In genomic region chr16:74557275-74557674, GRCh38 we compare ENCODE assay signal across 22 cellular contexts. TPM values are rescaled to one million over a fixed set of nuclear protein-coding genes. Genes with fewer than 3 reads are reported as not detected.
DNase-seq lines count a peak whose midpoint lies in the region; ATAC-seq, FAIRE-seq and TF ChIP-seq lines count a peak whose summit lies in the region.
"Had no signal": no experiment of that assay in that cellular context is flagged by ENCODE, and none has a peak within 500 bp of the region (broad histone marks: within the 10 kb centered on the region; RNA-seq: fewer than 3 reads in every experiment).

No MANE protein-coding gene starts in this region.

- DNase-seq in GM12891 (ENCODE audit: insufficient read length, low spot score) = no peak
- no peak for DNase-seq in chondrocyte (ENCODE audit: low spot score)
- no peak for DNase-seq in osteocyte (ENCODE audit: extremely low spot score, unreplicated experiment)
- no peak for DNase-seq in dorsolateral prefrontal cortex
- no peak for DNase-seq in NCI-H1105 treated with DMSO at 0.1 percent for 48 hours (lab: John Stamatoyannopoulos, UW)
- DNase-seq: activated CD4-positive, alpha-beta T cell treated with anti-CD3 and anti-CD28 coated beads for 4 hours; DMS53; heart left ventricle; left ventricle myocardium inferior; NCI-H446; PC-3; SHP77 treated with DMSO at 0.1 percent for 48 hours; T-helper 1 cell; uterus had no signal

- ATAC-seq in HG02623 (IDR thresholded peaks at IDR 0.05; ENCODE audit: unreplicated experiment) = no peak
- ATAC-seq: heart left ventricle, PC-3 had no signal

- H3K4me3 ChIP-seq in OCI-LY3 (ENCODE audit: low read length) (no peak overlapping the region), dorsolateral prefrontal cortex (no peak overlapping the region)
- H3K4me3 ChIP-seq: heart left ventricle, left ventricle myocardium inferior, neural progenitor cell, prostate gland, suprapubic skin, uterus had no signal

- peaks cover 2% of the 10 kb centered on the region for H3K36me3 ChIP-seq in OCI-LY3 (replicated peaks; ENCODE audit: low read depth, low read length)
- H3K36me3 ChIP-seq: left ventricle myocardium inferior, neural progenitor cell, prostate gland, suprapubic skin, uterus had no signal

- H3K9me3 ChIP-seq in OCI-LY3 (ENCODE audit: insufficient read depth, low read length) = no peaks in the 10 kb centered on the region
- H3K9me3 ChIP-seq: heart left ventricle, left ventricle myocardium inferior, prostate gland, suprapubic skin, uterus had no signal

- peaks cover 28% of the 10 kb centered on the region for H4K20me1 ChIP-seq in OCI-LY3 (ENCODE audit: insufficient read depth, low read length)

- H3K4me1 ChIP-seq in OCI-LY3 (ENCODE audit: low read length) = peaks cover 21% of the 10 kb centered on the region
- H3K4me1 ChIP-seq: prostate gland, uterus had no signal

- no peak for TF ChIP-seq POLR2A in GM12891 (IDR thresholded peaks at IDR 0.05; ENCODE audit: low read depth, low read length)

- H3K79me2 ChIP-seq in OCI-LY3 (ENCODE audit: low read length) = peaks cover 33% of the 10 kb centered on the region

- H2AFZ ChIP-seq in OCI-LY3 (ENCODE audit: low read depth, low read length) = no peak overlapping the region
- H2AFZ ChIP-seq: neural progenitor cell had no signal

- no peak overlapping the region; the same call in 1 of the 2 replicates for H3K4me2 ChIP-seq in OCI-LY3 (ENCODE audit: low read length)
- H3K4me2 ChIP-seq: neural progenitor cell had no signal

- H3K27ac ChIP-seq in OCI-LY3 (ENCODE audit: low read length) = peak overlapping the region; percentile 29
- peak overlapping the region in 2 of 59 donors; percentile 2 to 4 for H3K27ac ChIP-seq in dorsolateral prefrontal cortex
- H3K27ac ChIP-seq: heart left ventricle, left ventricle myocardium inferior, neural progenitor cell, prostate gland, suprapubic skin, uterus had no signal

- H3K4me1 Mint-ChIP-seq in chondrocyte (ENCODE audit: low read depth) (peaks cover 20% of the 10 kb centered on the region), osteocyte (ENCODE audit: unreplicated experiment) (peaks cover 6% of the 10 kb centered on the region)
- H3K4me1 Mint-ChIP-seq: neural progenitor cell had no signal

- intact Hi-C loops in dorsolateral prefrontal cortex (cut with DNase I) = no loop called here

- no peak for TF ChIP-seq CTCF in OCI-LY3 (IDR thresholded peaks at IDR 0.05; ENCODE audit: low read depth, low read length)
- TF ChIP-seq CTCF in chondrocyte (IDR thresholded peaks at IDR 0.05) = no peak
- TF ChIP-seq CTCF in osteocyte (IDR thresholded peaks at IDR 0.05) = no peak
- TF ChIP-seq CTCF in dorsolateral prefrontal cortex (IDR thresholded peaks at IDR 0.05 in 54 of 56, conservative IDR thresholded peaks at IDR 0.05 in 2 of 56; ENCODE audit: low read depth in 1 of 56, partially characterized antibody in 56 of 56) = no peak

- H3K27ac Mint-ChIP-seq in chondrocyte (ENCODE audit: unreplicated experiment) (peak overlapping the region; percentile 14), osteocyte (ENCODE audit: unreplicated experiment) (peak overlapping the region; percentile 27)
- H3K27ac Mint-ChIP-seq: activated T-helper 2 cell treated with anti-CD3 and anti-CD28 coated beads, Interferon-gamma antibody, Interleukin-2, Interleukin-4, amounts not matched to agents 10 μg/mL and 5 μg/mL and 100 μg/mL, durations not matched to agents 14 hours and 24 hours and 36 hours; neural progenitor cell had no signal

- no peak overlapping the region for H3K4me3 Mint-ChIP-seq in chondrocyte (ENCODE audit: unreplicated experiment)
- no peak overlapping the region for H3K4me3 Mint-ChIP-seq in osteocyte (ENCODE audit: unreplicated experiment)
- H3K4me3 Mint-ChIP-seq: neural progenitor cell had no signal

- H3K9me3 Mint-ChIP-seq in chondrocyte (ENCODE audit: low read depth) = no peaks in the 10 kb centered on the region
- no peaks in the 10 kb centered on the region for H3K9me3 Mint-ChIP-seq in osteocyte (ENCODE audit: unreplicated experiment)
- H3K9me3 Mint-ChIP-seq: activated T-helper 2 cell treated with anti-CD3 and anti-CD28 coated beads, Interferon-gamma antibody, Interleukin-2, Interleukin-4, amounts not matched to agents 10 μg/mL and 5 μg/mL and 100 μg/mL, durations not matched to agents 14 hours and 24 hours and 36 hours had no signal

- H3K36me3 Mint-ChIP-seq in chondrocyte (ENCODE audit: low read depth) = no peaks in the 10 kb centered on the region
- no peaks in the 10 kb centered on the region for H3K36me3 Mint-ChIP-seq in osteocyte (ENCODE audit: unreplicated experiment)

- no peak for FAIRE-seq in GM12891 (lab: Jason Lieb, UNC)
- FAIRE-seq: endothelial cell of umbilical vein, GM19239 had no signal

- H3K27me3 Mint-ChIP-seq in chondrocyte (ENCODE audit: low read depth) = no peaks in the 10 kb centered on the region
- H3K27me3 Mint-ChIP-seq in osteocyte (ENCODE audit: unreplicated experiment) = no peaks in the 10 kb centered on the region

- H3K9ac ChIP-seq in OCI-LY3 (ENCODE audit: low read length) = no peak overlapping the region
- H3K9ac ChIP-seq: neural progenitor cell had no signal

- no peaks in the 10 kb centered on the region for H3K27me3 ChIP-seq in OCI-LY3 (ENCODE audit: low read depth, low read length)
- no peaks in the 10 kb centered on the region for H3K27me3 ChIP-seq in dorsolateral prefrontal cortex
- H3K27me3 ChIP-seq: heart left ventricle, neural progenitor cell, suprapubic skin, uterus had no signal

TF ChIP-seq in GM12891, 5 proteins besides CTCF, POLR2A, EP300 and RAD21:
- TF ChIP-seq SPI1 (IDR thresholded peaks at IDR 0.05; ENCODE audit: low read depth, low read length) = peak; percentile 32; the same call in 1 of the 2 replicates
- TF ChIP-seq POU2F2 (IDR thresholded peaks at IDR 0.05; ENCODE audit: low read depth, low read length) = no peak

RNA-seq across cellular contexts. Expression of gene GLG1, which starts 49.6 kb away (rescaled TPM):
- 24.9 TPM for polyA plus RNA-seq in GM12891 (2012; ENCODE audit: low read depth, missing spikeins)
- 241 to 277 TPM (median 276 TPM) in 3 replicates for total RNA-seq in chondrocyte
- 241 and 255 TPM in 2 replicates for total RNA-seq in osteocyte
- 100 to 1,000 TPM; 119 to 189 (median 147) TPM for total RNA-seq in dorsolateral prefrontal cortex
